Comparison of ENCODE assay signal across 22 cellular contexts in the genomic region with DNA sequence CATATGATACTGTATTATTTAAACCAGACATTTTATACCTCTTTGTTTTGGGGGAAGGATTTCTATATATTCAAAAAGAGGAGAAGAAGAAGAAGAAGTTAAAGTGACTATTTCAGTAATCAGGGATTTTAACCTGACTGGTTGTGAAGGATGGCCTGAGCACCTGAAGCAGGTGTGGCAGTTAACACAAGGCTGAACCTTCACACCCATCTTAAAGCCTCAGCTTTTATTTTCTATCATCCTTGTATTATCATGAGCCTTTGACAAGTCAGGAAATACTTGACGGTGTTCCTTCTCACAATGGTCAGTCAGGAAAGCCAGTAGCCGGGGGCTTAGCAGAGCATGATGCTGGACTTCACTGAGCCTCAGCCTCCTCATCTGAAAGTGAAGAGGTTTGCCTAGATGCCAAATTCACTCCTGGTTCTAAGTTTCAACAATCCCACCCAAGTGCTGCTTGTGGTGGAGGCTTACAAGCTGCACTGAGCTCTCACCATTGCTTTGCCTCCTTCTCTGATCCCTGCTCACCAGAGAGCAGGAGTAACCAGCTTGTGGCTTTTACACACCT.
DNase-seq lines count a peak whose midpoint lies in the region; ATAC-seq, FAIRE-seq and TF ChIP-seq lines count a peak whose summit lies in the region.
"Had no signal": no experiment of that assay in that cellular context is flagged by ENCODE, and none has a peak within 500 bp of the region (broad histone marks: within the 10 kb centered on the region; RNA-seq: fewer than 3 reads in every experiment).

No MANE protein-coding gene starts in this region.

- dilution Hi-C loops in IMR-90 (cut with HindIII; ENCODE audit: low sequenced_read_pairs, unreplicated experiment) (no loop called here), mammary epithelial cell (cut with HindIII; ENCODE audit: low sequenced_read_pairs) (loop anchor here (5.0 kb wide), 1 partner anchor 46 kb away; no protein-coding TSS in a partner anchor)

- no peaks in the 10 kb centered on the region for H3K36me3 ChIP-seq in IMR-90 (ENCODE audit: control insufficient read depth, insufficient read depth, low read length)
- H3K36me3 ChIP-seq in mammary epithelial cell (ENCODE audit: insufficient read depth, low read length), result no peaks in the 10 kb centered on the region
- H3K36me3 ChIP-seq in hepatocyte (replicated peaks; ENCODE audit: insufficient read depth, low read depth), result no peaks in the 10 kb centered on the region
- no peaks in the 10 kb centered on the region for H3K36me3 ChIP-seq in thoracic aorta

- in situ Hi-C loops in IMR-90 (cut with MboI; ENCODE audit: low sequenced_read_pairs), result no loop called here
- in situ Hi-C loops in mammary epithelial cell (cut with MboI; ENCODE audit: low sequenced_read_pairs in 2 of 2), result loop anchor here (10.0 to 25.0 kb wide), 3 partner anchors 88 to 988 kb away; no protein-coding TSS in a partner anchor

- POLR2A ChIA-PET in IMR-90 (lab: Charles Lee; ENCODE audit: unreplicated experiment), result no interaction called here

- H2BK120ac ChIP-seq in IMR-90 (ENCODE audit: low read depth, low read length), result peak overlapping the region; percentile 44

- H3K9ac ChIP-seq in IMR-90 (ENCODE audit: low read depth, low read length), result no peak overlapping the region
- H3K9ac ChIP-seq in mammary epithelial cell (ENCODE audit: insufficient read depth, low read length), result no peak overlapping the region

- H2AK5ac ChIP-seq in IMR-90 (ENCODE audit: low read depth, low read length), result peak overlapping the region; percentile 82

- H3K27me3 ChIP-seq in IMR-90 (ENCODE audit: control insufficient read depth, insufficient read depth, low read length), result no peaks in the 10 kb centered on the region
- H3K27me3 ChIP-seq in mammary epithelial cell (ENCODE audit: insufficient read depth, low read length), result no peaks in the 10 kb centered on the region
- H3K27me3 ChIP-seq in hepatocyte, result no peaks in the 10 kb centered on the region
- no peaks in the 10 kb centered on the region for H3K27me3 ChIP-seq in thoracic aorta (replicated peaks; ENCODE audit: insufficient read depth)
- H3K27me3 ChIP-seq: dorsolateral prefrontal cortex had no signal

- H3K4ac ChIP-seq in IMR-90 (ENCODE audit: low read depth, low read length), result peak overlapping the region; percentile 42; the same call in 1 of the 2 replicates

- H2BK20ac ChIP-seq in IMR-90 (ENCODE audit: low read depth, low read length), result peak overlapping the region; percentile 47; the same call in 1 of the 2 replicates

- H3K23ac ChIP-seq in IMR-90 (ENCODE audit: low read depth, low read length), result peak overlapping the region; percentile 28; the same call in 1 of the 2 replicates

- no CpG with 5 or more reads among the region's 2 CpGs for WGBS in IMR-90 (ENCODE audit: extremely low coverage in 2 of 2, insufficient read length in 1 of 2), 2 experiments
- 92% methylated on average over 2 of the region's 2 CpGs for WGBS in mammary epithelial cell (ENCODE audit: low coverage, missing lambda C conversion rate)
- WGBS in hepatocyte (ENCODE audit: low lambda C conversion rate, missing lambda C conversion rate), result 97% methylated on average over 2 of the region's 2 CpGs

- CTCF ChIA-PET in IMR-90 (lab: Yijun Ruan, JAX) (interaction anchor here (1.0 kb wide), 1 partner anchor 115 kb away, joined by 3 read pairs; no protein-coding TSS in a partner anchor), mammary epithelial cell (lab: Charles Lee; ENCODE audit: low non-redundant PET) (no interaction called here)

- H4K20me1 ChIP-seq in IMR-90 (ENCODE audit: insufficient read depth, low read length), result no peaks in the 10 kb centered on the region; the same call in 1 of the 2 replicates
- no peaks in the 10 kb centered on the region for H4K20me1 ChIP-seq in mammary epithelial cell (ENCODE audit: insufficient read depth, low read length)
- no peaks in the 10 kb centered on the region for H4K20me1 ChIP-seq in hepatocyte (ENCODE audit: insufficient read depth, poor library complexity, severe bottlenecking)

- peaks cover 4 to 9% of the 10 kb centered on the region in 2 experiments; a peak in 2 of 4 replicates for H3K79me1 ChIP-seq in IMR-90 (ENCODE audit: low read depth in 1 of 2, low read length in 2 of 2)

- H4K8ac ChIP-seq in IMR-90 (ENCODE audit: low read depth in 2 of 2, low read length in 2 of 2), result 0 out of 4 replicates have a peak overlapping the region, but pooled peaks of 1 of the 2 experiments have one; percentile 1

- no peak overlapping the region for H3K56ac ChIP-seq in IMR-90 (ENCODE audit: extremely low read depth, insufficient read depth, low read length)

- H2AK9ac ChIP-seq in IMR-90 (replicated peaks; ENCODE audit: low read depth, low read length, poor library complexity), result no peak overlapping the region

- H3K4me1 ChIP-seq in IMR-90 (ENCODE audit: control insufficient read depth, insufficient read depth, low read length) (peaks cover 17% of the 10 kb centered on the region), mammary epithelial cell (ENCODE audit: insufficient read depth, low read length) (peaks cover 60% of the 10 kb centered on the region), hepatocyte (ENCODE audit: insufficient read depth) (peaks cover 19% of the 10 kb centered on the region), thoracic aorta (ENCODE audit: control insufficient read depth in 1 of 2, low read depth in 2 of 2) (peaks cover 19 to 91% of the 10 kb centered on the region in 2 donors)

- H3K27ac ChIP-seq in IMR-90 (ENCODE audit: insufficient read depth, low read length), result no peak overlapping the region
- H3K27ac ChIP-seq in mammary epithelial cell (ENCODE audit: insufficient read depth, low read depth, low read length), result peak overlapping the region; percentile 45
- peak overlapping the region; percentile 38 for H3K27ac ChIP-seq in hepatocyte
- peak overlapping the region; percentile 73 to 74 for H3K27ac ChIP-seq in thoracic aorta

- H3K4me3 ChIP-seq in IMR-90 (ENCODE audit: insufficient read depth, low read depth, low read length) (no peak overlapping the region), mammary epithelial cell (replicated peaks in 1 of 3; ENCODE audit: insufficient read depth in 1 of 3, low read depth in 2 of 3, low read length in 3 of 3) (no peak overlapping the region), hepatocyte (no peak overlapping the region), thoracic aorta (peak overlapping the region; percentile 37)
- H3K4me3 ChIP-seq: dorsolateral prefrontal cortex had no signal

- no peak for FAIRE-seq in H54 (lab: Jason Lieb, UNC)
- FAIRE-seq: GM12892, small intestine had no signal

- BruUV-seq in IMR-90 (replicated peaks; lab: Mats Ljungman, UMichigan) (no TSS peak), mammary epithelial cell (replicated peaks; lab: Mats Ljungman, UMichigan) (TSS peak; percentile 10)

- no peaks in the 10 kb centered on the region for H3K9me2 ChIP-seq in hepatocyte (replicated peaks; ENCODE audit: insufficient read depth)

- no peak for TF ChIP-seq RAD21 in IMR-90 (IDR thresholded peaks at IDR 0.05; ENCODE audit: low read length)

- H2AFZ ChIP-seq in IMR-90 (replicated peaks; ENCODE audit: low read length, poor library complexity) (no peak overlapping the region), mammary epithelial cell (ENCODE audit: low read depth, low read length) (no peak overlapping the region), hepatocyte (no peak overlapping the region)

- H3K79me2 ChIP-seq in mammary epithelial cell (ENCODE audit: insufficient read depth, low read length), result peaks cover 6% of the 10 kb centered on the region
- H3K79me2 ChIP-seq in hepatocyte, result no peaks in the 10 kb centered on the region

- intact Hi-C loops in IMR-90 (cut with micrococcal nuclease), result loop anchor here (5.0 to 10.0 kb wide), 5 partner anchors 96 to 798 kb away; no protein-coding TSS in a partner anchor
- intact Hi-C loops in mammary epithelial cell (cut with micrococcal nuclease), result loop anchor here (5.0 to 10.0 kb wide), 4 partner anchors 178 to 651 kb away; no protein-coding TSS in a partner anchor

- peak overlapping the region; percentile 7 for H4K91ac ChIP-seq in IMR-90 (ENCODE audit: insufficient read depth, low read depth, low read length)

- no peak for ATAC-seq in IMR-90 (ENCODE audit: low read depth)
- ATAC-seq in thoracic aorta (ENCODE audit: insufficient number of reproducible peaks, low FRiP score, low read depth), result no peak
- no peak for ATAC-seq in HG03045 (IDR thresholded peaks at IDR 0.05; ENCODE audit: unreplicated experiment)
- ATAC-seq: natural killer cell treated with Interleukin-12 subunit alpha and Interleukin-12 subunit beta and Interleukin-15 and Interleukin-18, amount 100 ng/mL, for 72 hours; Right ventricle myocardium inferior had no signal

- peak overlapping the region; percentile 64; the same call in 1 of the 2 replicates for H3K18ac ChIP-seq in IMR-90 (ENCODE audit: low read depth, low read length)

- H3K9me3 ChIP-seq in IMR-90 (ENCODE audit: control insufficient read depth, insufficient read depth, low read length) (no peaks in the 10 kb centered on the region), mammary epithelial cell (replicated peaks; ENCODE audit: insufficient read depth, low read length) (peaks cover under 1% of the 10 kb centered on the region), hepatocyte (ENCODE audit: low read depth) (no peaks in the 10 kb centered on the region), thoracic aorta (no peaks in the 10 kb centered on the region)

- H3K9me1 ChIP-seq in IMR-90 (ENCODE audit: insufficient read depth, low read length), result peaks cover 3% of the 10 kb centered on the region

- H4K5ac ChIP-seq in IMR-90 (ENCODE audit: low read depth, low read length), result no peak overlapping the region

- no peak for DNase-seq in IMR-90
- DNase-seq in mammary epithelial cell, result no peak
- DNase-seq in hepatocyte (ENCODE audit: low spot score), result no peak
- DNase-seq in thoracic aorta (ENCODE audit: low spot score), result no peak
- DNase-seq in activated CD4-positive, alpha-beta T cell treated with anti-CD3 and anti-CD28 coated beads, Interleukin-2, amount 50 U/mL, for 1 hour, result no peak
- DNase-seq in H54 (ENCODE audit: insufficient read length, low spot score), result no peak
- DNase-seq: activated CD8-positive, alpha-beta memory T cell treated with anti-CD3 and anti-CD28 coated beads, Interleukin-2, amount 50 U/mL, for 48 hours; activated effector memory CD4-positive, alpha-beta T cell treated with Interleukin-2 at 50 U/mL for 16 hours; DMS79 treated with DMSO at 0.1 percent for 48 hours; dorsolateral prefrontal cortex; mesendoderm; NCI-H1417; NCI-H2171; NCI-H526; small intestine; stimulated activated CD4-positive, alpha-beta T cell treated with anti-CD3 and anti-CD28 coated beads, Interleukin-2, amount 100 ng/mL, for 48 hours; stimulated activated naive CD4-positive, alpha-beta T cell treated with Interleukin-2 at 50 U/mL for 16 hours; T-helper 1 cell had no signal

- H3K14ac ChIP-seq in IMR-90 (replicated peaks; ENCODE audit: low read depth, low read length), result peak overlapping the region; percentile 18; the same call in 1 of the 2 replicates

- H2BK15ac ChIP-seq in IMR-90 (ENCODE audit: low read depth, low read length), result peak overlapping the region; percentile 18; the same call in 1 of the 3 replicates

- TF ChIP-seq POLR2A in IMR-90 (IDR thresholded peaks at IDR 0.05; ENCODE audit: low read depth, low read length) (no peak), H54 (IDR thresholded peaks at IDR 0.05; ENCODE audit: low read depth, low read length) (no peak)

- no peak overlapping the region for H2BK5ac ChIP-seq in IMR-90 (ENCODE audit: low read depth, low read length, poor library complexity, severe bottlenecking)

- TF ChIP-seq CTCF in IMR-90 (conservative IDR thresholded peaks at IDR 0.05; ENCODE audit: low read depth, low read length) (no peak), mammary epithelial cell (conservative IDR thresholded peaks at IDR 0.05 in 1 of 2, IDR thresholded peaks at IDR 0.05 in 1 of 2; ENCODE audit: extremely low read depth in 1 of 2, insufficient read depth in 1 of 2, low read depth in 1 of 2, low read length in 2 of 2) (no peak), hepatocyte (IDR thresholded peaks at IDR 0.05; ENCODE audit: poor library complexity) (no peak), thoracic aorta (IDR thresholded peaks at IDR 0.05) (no peak)

- no peak overlapping the region for H3K4me2 ChIP-seq in IMR-90 (ENCODE audit: low read depth, low read length)
- H3K4me2 ChIP-seq in mammary epithelial cell (ENCODE audit: insufficient read depth, low read depth, low read length), result peak overlapping the region; percentile 33
- no peak overlapping the region for H3K4me2 ChIP-seq in hepatocyte
